8 cellular contexts compared by ENCODE assay signal in genomic region chr19:18153555-18154134, GRCh38. TPM values are rescaled to one million over a fixed set of nuclear protein-coding genes. Genes with fewer than 3 reads are reported as not detected.
A peak's percentile ranks its signal among the peaks of the same experiment; 100 is the strongest.
DNase-seq lines count a peak whose midpoint lies in the region; ATAC-seq and TF ChIP-seq lines count a peak whose summit lies in the region.

No MANE protein-coding gene starts in this region.

- H3K9me2 ChIP-seq in Karpas-422 (replicated peaks; ENCODE audit: insufficient read depth, low read length), result no peaks in the 10 kb centered on the region

- peak overlapping the region; percentile 91 for H3K27ac Mint-ChIP-seq in Caco-2 (ENCODE audit: unreplicated experiment)
- peak overlapping the region; percentile 81 for H3K27ac Mint-ChIP-seq in stimulated activated naive CD8-positive, alpha-beta T cell treated with anti-CD3 and anti-CD28 coated beads, Interleukin-15, Interleukin-2, amounts not matched to agents 100 ng/mL and 50 ng/mL, for 24 hours

- peak in 1 of 2 experiments; percentile 24 for DNase-seq in Caco-2
- peak; percentile 75 for DNase-seq in Karpas-422
- DNase-seq in adipocyte (ENCODE audit: low read depth), result peak; percentile 66
- peak; percentile 57 to 86 for DNase-seq in left lung
- no peak for DNase-seq in iPS-NIHi7 (ENCODE audit: extremely low spot score)
- DNase-seq in amniotic stem cell (lab: John Stamatoyannopoulos, UW), result no peak

- CTCF ChIA-PET in Caco-2 (lab: Charles Lee), result interaction anchor here (0.5 to 1.1 kb wide), 3 partner anchors 14 to 206 kb away, joined by 3 to 13 read pairs (median 4); no protein-coding TSS in a partner anchor

- H3K36me3 ChIP-seq in Caco-2 (ENCODE audit: control insufficient read depth, insufficient read depth, low read length) (no peaks in the 10 kb centered on the region; the same call in 1 of the 2 replicates), Karpas-422 (ENCODE audit: insufficient read depth, low read length) (no peaks in the 10 kb centered on the region), adipocyte (ENCODE audit: control insufficient read depth, insufficient read depth, low read length, severe bottlenecking) (no peaks in the 10 kb centered on the region), left lung (peaks cover 0 to 31% of the 10 kb centered on the region in 2 donors)

- H3K79me2 ChIP-seq in Karpas-422 (ENCODE audit: low read length), result peaks cover 23% of the 10 kb centered on the region

- H3K4me1 ChIP-seq in Caco-2 (peaks cover 11% of the 10 kb centered on the region), Karpas-422 (ENCODE audit: low read length) (peaks cover 31% of the 10 kb centered on the region), adipocyte (ENCODE audit: control insufficient read depth, insufficient read depth, low read length) (peaks cover 24% of the 10 kb centered on the region), left lung (peaks cover 26 to 53% of the 10 kb centered on the region in 2 donors)

- peaks cover 34% of the 10 kb centered on the region for H3K36me3 Mint-ChIP-seq in Caco-2 (ENCODE audit: insufficient read depth, unreplicated experiment)
- H3K36me3 Mint-ChIP-seq in stimulated activated naive CD8-positive, alpha-beta T cell treated with anti-CD3 and anti-CD28 coated beads, Interleukin-15, Interleukin-2, amounts not matched to agents 100 ng/mL and 50 ng/mL, for 24 hours (ENCODE audit: low read depth), result no peaks in the 10 kb centered on the region

- H3K9ac ChIP-seq in Karpas-422 (ENCODE audit: low read length) (peak overlapping the region; percentile 98), adipocyte (ENCODE audit: low read length) (peak overlapping the region; percentile 96)

- H3K4me2 ChIP-seq in Karpas-422 (ENCODE audit: low read depth, low read length, poor library complexity, severe bottlenecking), result peak overlapping the region; percentile 92

- no peaks in the 10 kb centered on the region for H3K27me3 Mint-ChIP-seq in Caco-2 (ENCODE audit: insufficient read depth, unreplicated experiment)
- no peaks in the 10 kb centered on the region for H3K27me3 Mint-ChIP-seq in stimulated activated naive CD8-positive, alpha-beta T cell treated with anti-CD3 and anti-CD28 coated beads, Interleukin-15, Interleukin-2, amounts not matched to agents 100 ng/mL and 50 ng/mL, for 24 hours

- H3K9me3 ChIP-seq in Caco-2 (no peaks in the 10 kb centered on the region), Karpas-422 (ENCODE audit: low read length) (no peaks in the 10 kb centered on the region), adipocyte (ENCODE audit: control insufficient read depth, low read length) (no peaks in the 10 kb centered on the region), left lung (no peaks in the 10 kb centered on the region)

- no peak for ATAC-seq in left lung
- no peak for ATAC-seq in HG03571 (IDR thresholded peaks at IDR 0.05; ENCODE audit: unreplicated experiment)

- BruUV-seq in Caco-2 (replicated peaks; lab: Mats Ljungman, UMichigan), result TSS peak; percentile 34

- H3K27ac ChIP-seq in Karpas-422 (ENCODE audit: low read length) (peak overlapping the region; percentile 96), left lung (peak overlapping the region; percentile 95 to 99)

- no peaks in the 10 kb centered on the region for H3K9me3 Mint-ChIP-seq in Caco-2 (ENCODE audit: unreplicated experiment)
- no peaks in the 10 kb centered on the region for H3K9me3 Mint-ChIP-seq in stimulated activated naive CD8-positive, alpha-beta T cell treated with anti-CD3 and anti-CD28 coated beads, Interleukin-15, Interleukin-2, amounts not matched to agents 100 ng/mL and 50 ng/mL, for 24 hours

- POLR2A ChIA-PET in Caco-2 (lab: Charles Lee), result interaction anchor here (0.7 kb wide), 1 partner anchor 71 kb away, joined by 4 read pairs; no protein-coding TSS in a partner anchor

- H3K4me3 Mint-ChIP-seq in Caco-2 (ENCODE audit: unreplicated experiment), result peak overlapping the region; percentile 94
- peak overlapping the region; percentile 89 for H3K4me3 Mint-ChIP-seq in stimulated activated naive CD8-positive, alpha-beta T cell treated with anti-CD3 and anti-CD28 coated beads, Interleukin-15, Interleukin-2, amounts not matched to agents 100 ng/mL and 50 ng/mL, for 24 hours

- peaks cover 10% of the 10 kb centered on the region for H3K4me1 Mint-ChIP-seq in Caco-2 (ENCODE audit: low read depth, unreplicated experiment)
- peaks cover 26% of the 10 kb centered on the region for H3K4me1 Mint-ChIP-seq in stimulated activated naive CD8-positive, alpha-beta T cell treated with anti-CD3 and anti-CD28 coated beads, Interleukin-15, Interleukin-2, amounts not matched to agents 100 ng/mL and 50 ng/mL, for 24 hours (ENCODE audit: low read depth)

- no peaks in the 10 kb centered on the region for H4K20me1 ChIP-seq in Karpas-422 (ENCODE audit: insufficient read depth, low read depth, low read length)

- TF ChIP-seq CTCF in Caco-2 (IDR thresholded peaks at IDR 0.05; ENCODE audit: insufficient read depth in 1 of 2, low read depth in 1 of 2, low read length in 1 of 2, severe bottlenecking in 1 of 2, unreplicated experiment in 1 of 2) (no peak), left lung (IDR thresholded peaks at IDR 0.05) (no peak)

- H2AFZ ChIP-seq in Karpas-422 (ENCODE audit: low read length), result no peak overlapping the region

- intact Hi-C loops in Caco-2 (cut with micrococcal nuclease; ENCODE audit: unreplicated experiment) (loop anchor here (2.0 kb wide), 1 partner anchor 17 kb away; no protein-coding TSS in a partner anchor), left lung (cut with DNase I) (no loop called here)

- peak overlapping the region; percentile 94 for H3K4me3 ChIP-seq in Caco-2 (ENCODE audit: low read depth, low read length)
- peak overlapping the region; percentile 72 for H3K4me3 ChIP-seq in Karpas-422 (ENCODE audit: low read length)
- H3K4me3 ChIP-seq in adipocyte (ENCODE audit: low read length), result peak overlapping the region; percentile 89
- H3K4me3 ChIP-seq in left lung, result peak overlapping the region; percentile 76 to 88

- H3K27me3 ChIP-seq in Caco-2 (replicated peaks; ENCODE audit: control insufficient read depth, insufficient read depth, low read length) (no peaks in the 10 kb centered on the region), Karpas-422 (ENCODE audit: low read length) (no peaks in the 10 kb centered on the region), adipocyte (replicated peaks; ENCODE audit: control insufficient read depth, insufficient read depth, low read length) (no peaks in the 10 kb centered on the region), left lung (no peaks in the 10 kb centered on the region)

RNA-seq across cellular contexts. Expression of gene PIK3R2, which starts 0.7 kb away (rescaled TPM):
- total RNA-seq in Caco-2 (2022) (34.3 and 37.8 TPM in 2 replicates), left lung (10 to 100 TPM; 34.1 to 35.3 TPM)
- 5.1 and 5.7 TPM in 2 replicates for total RNA-seq in Karpas-422 (2014; rRNA removed; shearing (Covaris generic); ENCODE audit: low replicate concordance)

RNA-seq across cellular contexts. Expression of gene IFI30, which starts 20.0 kb away (rescaled TPM):
- total RNA-seq in Caco-2 (2022) (38.3 and 39.6 TPM in 2 replicates), left lung (100 to 1,000 TPM; 577 to 986 TPM)
- 256 and 416 TPM in 2 replicates for total RNA-seq in Karpas-422 (2014; rRNA removed; shearing (Covaris generic); ENCODE audit: low replicate concordance)

RNA-seq across cellular contexts. Expression of gene MPV17L2, which starts 39.4 kb away (rescaled TPM):
- total RNA-seq in Caco-2 (2022), result 14.1 and 16.6 TPM in 2 replicates
- 17.0 and 24.2 TPM in 2 replicates for total RNA-seq in Karpas-422 (2014; rRNA removed; shearing (Covaris generic); ENCODE audit: low replicate concordance)
- total RNA-seq in left lung, result 10 to 100 TPM; 10.3 to 14.8 TPM

RNA-seq across cellular contexts. Expression of gene RAB3A, which starts 50.2 kb away (rescaled TPM):
- total RNA-seq in Caco-2 (2022), result 2.3 and 3.9 TPM in 2 replicates
- total RNA-seq in Karpas-422 (2014; rRNA removed; shearing (Covaris generic); ENCODE audit: low replicate concordance), result 2.5 and 6.2 TPM in 2 replicates
- total RNA-seq in left lung, result 1 to 10 TPM; 3.1 to 4.4 TPM

RNA-seq across cellular contexts. Expression of gene MAST3, which starts 56.1 kb away (rescaled TPM):
- total RNA-seq in Caco-2 (2022) (8.0 and 8.2 TPM in 2 replicates), left lung (10 to 100 TPM; 17.0 to 30.3 TPM)
- 7.7 and 17.9 TPM in 2 replicates for total RNA-seq in Karpas-422 (2014; rRNA removed; shearing (Covaris generic); ENCODE audit: low replicate concordance)

Comparison
In these comparisons a context has a peak if more than half of its experiments do, and no peak if none do; other contexts are left out.
1. DNase-seq: peak in Karpas-422 (single experiment), adipocyte (single experiment) and left lung (2 of 2); none in iPS-NIHi7 (single experiment) and amniotic stem cell (single experiment).
2. Peak in every context shown above with its lines, with median percentiles within 50 percentile points of each other: H3K4me3 ChIP-seq.